Comparison of ENCODE assay signal across 20 cellular contexts in the genomic region with DNA sequence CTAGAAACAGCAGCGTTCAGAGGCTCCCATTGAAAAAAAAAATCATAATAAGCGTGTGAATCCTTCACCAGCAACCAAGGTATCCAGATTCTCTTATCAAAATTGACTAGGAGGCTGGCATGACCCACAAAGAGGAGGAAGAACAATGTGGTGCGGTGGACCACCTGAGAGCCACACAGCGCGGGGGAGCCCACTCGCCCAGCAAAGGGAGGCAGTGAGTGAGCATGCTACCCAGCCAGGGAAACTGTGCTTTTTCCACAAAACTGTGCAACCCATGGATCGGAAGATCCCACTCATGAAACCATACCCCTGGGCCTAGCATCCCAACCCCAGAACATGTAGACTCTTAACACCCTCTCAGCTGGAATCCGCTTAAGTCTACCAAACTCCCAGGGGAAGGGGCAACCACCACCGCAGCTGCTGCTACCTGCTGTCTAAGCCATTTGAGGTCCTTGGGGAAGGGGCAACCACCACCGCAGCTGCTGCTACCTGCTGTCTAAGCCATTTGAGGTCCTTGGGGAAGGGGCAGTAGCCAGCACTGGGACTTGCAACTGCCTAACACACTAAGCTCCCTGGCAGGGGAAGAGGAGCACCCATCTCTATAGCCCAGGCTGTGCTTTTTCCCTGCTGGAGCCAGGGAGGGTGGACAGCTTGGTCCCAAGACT.
"Had no signal": no experiment of that assay in that cellular context is flagged by ENCODE, and none has a peak within 500 bp of the region (broad histone marks: within the 10 kb centered on the region; RNA-seq: fewer than 3 reads in every experiment).

No MANE protein-coding gene starts in this region.

- H3K4me3 ChIP-seq: esophagus squamous epithelium, mucosa of descending colon, neural progenitor cell, prostate gland, right atrium auricular region, smooth muscle cell, stomach, thyroid gland had no signal

- DNase-seq: cortex of kidney; effector memory CD8-positive, alpha-beta T cell; erythroblast; esophagus squamous epithelium; foreskin melanocyte; mesenchymal stem cell; mucosa of descending colon; nucleus accumbens; stimulated activated CD4-positive, alpha-beta T cell treated with anti-CD3 and anti-CD28 coated beads, Interleukin-2, amount 100 ng/mL, for 24 hours; stimulated activated CD4-positive, alpha-beta T cell treated with anti-CD3 and anti-CD28 coated beads, Interleukin-4, amount 100 ng/mL, for 24 hours; stimulated activated naive CD4-positive, alpha-beta T cell treated with Interleukin-2 at 50 U/mL for 16 hours; stomach; thyroid gland had no signal

- H3K36me3 ChIP-seq: esophagus squamous epithelium, neural progenitor cell, prostate gland, right atrium auricular region, stomach, thyroid gland had no signal

- H3K4me1 ChIP-seq: esophagus squamous epithelium, neural progenitor cell, prostate gland, right atrium auricular region, stomach, thyroid gland had no signal

- FAIRE-seq: endometrium, keratinocyte, urothelium cell line had no signal

- H3K9me3 ChIP-seq: prostate gland, thyroid gland had no signal

- H3K9ac ChIP-seq: neural progenitor cell had no signal

- H3K27ac ChIP-seq: esophagus squamous epithelium, neural progenitor cell, prostate gland, right atrium auricular region, stomach, thyroid gland had no signal
